In the genomic region with DNA sequence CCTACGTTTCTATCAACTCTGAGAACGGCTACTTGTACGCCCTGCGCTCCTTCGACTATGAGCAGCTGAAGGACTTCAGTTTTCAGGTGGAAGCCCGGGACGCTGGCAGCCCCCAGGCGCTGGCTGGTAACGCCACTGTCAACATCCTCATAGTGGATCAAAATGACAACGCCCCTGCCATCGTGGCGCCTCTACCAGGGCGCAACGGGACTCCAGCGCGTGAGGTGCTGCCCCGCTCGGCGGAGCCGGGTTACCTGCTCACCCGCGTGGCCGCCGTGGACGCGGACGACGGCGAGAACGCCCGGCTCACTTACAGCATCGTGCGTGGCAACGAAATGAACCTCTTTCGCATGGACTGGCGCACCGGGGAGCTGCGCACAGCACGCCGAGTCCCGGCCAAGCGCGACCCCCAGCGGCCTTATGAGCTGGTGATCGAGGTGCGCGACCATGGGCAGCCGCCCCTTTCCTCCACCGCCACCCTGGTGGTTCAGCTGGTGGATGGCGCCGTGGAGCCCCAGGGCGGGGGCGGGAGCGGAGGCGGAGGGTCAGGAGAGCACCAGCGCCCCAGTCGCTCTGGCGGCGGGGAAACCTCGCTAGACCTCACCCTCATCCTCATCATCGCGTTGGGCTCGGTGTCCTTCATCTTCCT, we compare ENCODE assay signal across 8 cellular contexts. TPM values are rescaled to one million over a fixed set of nuclear protein-coding genes. Genes with fewer than 3 reads are reported as not detected.
DNase-seq lines count a peak whose midpoint lies in the region; ATAC-seq, FAIRE-seq and TF ChIP-seq lines count a peak whose summit lies in the region.

No MANE protein-coding gene starts in this region.

- H3K4me3 ChIP-seq in fibroblast of villous mesenchyme (ENCODE audit: low read depth, low read length) = peak overlapping the region; percentile 61

- ATAC-seq in GM21360 (IDR thresholded peaks at IDR 0.05; ENCODE audit: unreplicated experiment) (no peak), GM19328 (IDR thresholded peaks at IDR 0.05; ENCODE audit: unreplicated experiment) (no peak)

- no peak for FAIRE-seq in D721Med (lab: Jason Lieb, UNC)

- peaks cover 52% of the 10 kb centered on the region for H3K4me1 Mint-ChIP-seq in progenitor cell of endocrine pancreas (ENCODE audit: low read depth)

- H3K27ac Mint-ChIP-seq in progenitor cell of endocrine pancreas = no peak overlapping the region

- peak overlapping the region; percentile 70 for H3K4me3 Mint-ChIP-seq in progenitor cell of endocrine pancreas (ENCODE audit: low read depth)

- no peaks in the 10 kb centered on the region for H3K9me3 Mint-ChIP-seq in progenitor cell of endocrine pancreas (ENCODE audit: low read depth)

- peak; percentile 40 for DNase-seq in D721Med (ENCODE audit: insufficient read length, low spot score)
- DNase-seq in NCI-H345 treated with DMSO at 0.1 percent for 48 hours (lab: John Stamatoyannopoulos, UW; ENCODE audit: unreplicated experiment) = peak; percentile 27
- no peak for DNase-seq in fibroblast of villous mesenchyme (ENCODE audit: low read depth)
- DNase-seq in progenitor cell of endocrine pancreas (ENCODE audit: low spot score, unreplicated experiment) = peak; percentile 49
- no peak for DNase-seq in SIG-M5 treated with dmso at 0.1 percent for 504 hours (lab: John Stamatoyannopoulos, UW; ENCODE audit: unreplicated experiment)
- no peak for DNase-seq in GOT3 (lab: John Stamatoyannopoulos, UW)

- peak; percentile 41 for TF ChIP-seq CTCF in D721Med (IDR thresholded peaks at IDR 0.05; ENCODE audit: insufficient read depth, missing control alignments)
- TF ChIP-seq CTCF in fibroblast of villous mesenchyme (IDR thresholded peaks at IDR 0.05; ENCODE audit: insufficient read depth, low read depth, low read length) = no peak
- peak; percentile 61 for TF ChIP-seq CTCF in progenitor cell of endocrine pancreas (IDR thresholded peaks at IDR 0.05; ENCODE audit: unreplicated experiment)

- no peaks in the 10 kb centered on the region for H3K36me3 Mint-ChIP-seq in progenitor cell of endocrine pancreas (ENCODE audit: insufficient read depth)

- peaks cover 76% of the 10 kb centered on the region for H3K27me3 Mint-ChIP-seq in progenitor cell of endocrine pancreas

RNA-seq across cellular contexts. Expression of gene PCDH10, which starts 2.7 kb away (rescaled TPM):
- total RNA-seq in fibroblast of villous mesenchyme (16.4 and 25.8 TPM in 2 replicates), progenitor cell of endocrine pancreas (0.53 and 0.69 TPM in 2 replicates)

Comparison
In these comparisons a context has a peak if more than half of its experiments do, and no peak if none do; other contexts are left out.
1. DNase-seq: peak in D721Med (single experiment), NCI-H345 treated with DMSO at 0.1 percent for 48 hours (single experiment) and progenitor cell of endocrine pancreas (single experiment); none in fibroblast of villous mesenchyme (single experiment), SIG-M5 treated with dmso at 0.1 percent for 504 hours (single experiment) and GOT3 (single experiment).
2. RNA of gene PCDH10, which starts 2.7 kb away (total RNA-seq): 16.4 to 25.8 TPM in fibroblast of villous mesenchyme; 0.53 to 0.69 TPM in progenitor cell of endocrine pancreas; every median in the first group is over 10 times any median in the second.